In the genomic region with DNA sequence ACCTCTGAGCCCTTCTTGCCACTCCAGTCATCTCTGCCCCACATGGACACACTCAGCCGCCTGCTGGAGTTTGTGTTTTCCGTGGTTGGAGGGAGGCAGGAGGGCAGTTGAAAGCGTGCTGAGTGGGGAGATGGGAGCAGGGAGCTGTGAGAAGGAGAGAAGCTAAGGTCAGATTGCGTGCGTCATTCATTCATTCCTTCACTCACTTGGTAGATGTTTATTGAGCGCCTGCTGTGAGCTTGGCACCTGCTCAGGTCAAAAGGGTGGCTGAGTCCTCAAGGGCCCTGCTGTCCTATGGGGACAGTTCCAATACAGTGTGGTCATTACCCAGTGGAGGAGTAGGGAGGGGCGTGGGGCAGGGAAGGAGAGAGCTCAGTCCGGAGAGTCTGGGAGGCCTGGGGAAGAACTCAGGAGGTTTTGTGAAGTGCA, we compare ENCODE assay signal across 15 cellular contexts. TPM values are rescaled to one million over a fixed set of nuclear protein-coding genes. Genes with fewer than 3 reads are reported as not detected.
DNase-seq lines count a peak whose midpoint lies in the region; ATAC-seq and TF ChIP-seq lines count a peak whose summit lies in the region.
"Had no signal": no experiment of that assay in that cellular context is flagged by ENCODE, and none has a peak within 500 bp of the region (broad histone marks: within the 10 kb centered on the region; RNA-seq: fewer than 3 reads in every experiment).

No MANE protein-coding gene starts in this region.

- no peaks in the 10 kb centered on the region for H3K9me3 ChIP-seq in MG63
- H3K9me3 ChIP-seq in right lobe of liver, result no peaks in the 10 kb centered on the region
- H3K9me3 ChIP-seq in stomach, result no peaks in the 10 kb centered on the region
- H3K9me3 ChIP-seq: adrenal gland had no signal

- H3K27ac Mint-ChIP-seq in central memory CD8-positive, alpha-beta T cell (ENCODE audit: low read depth), result peak overlapping the region; percentile 40
- no peak overlapping the region for H3K27ac Mint-ChIP-seq in T-cell

- H3K36me3 ChIP-seq in MG63, result no peaks in the 10 kb centered on the region
- H3K36me3 ChIP-seq in right lobe of liver, result no peaks in the 10 kb centered on the region
- no peaks in the 10 kb centered on the region for H3K36me3 ChIP-seq in stomach
- H3K36me3 ChIP-seq: adrenal gland had no signal

- CTCF ChIA-PET in T-cell (lab: Charles Lee), result no interaction called here

- H3K4me3 ChIP-seq in MG63, result no peak overlapping the region
- peak overlapping the region in 1 of 3 donors; percentile 8 for H3K4me3 ChIP-seq in right lobe of liver
- H3K4me3 ChIP-seq in stomach, result no peak overlapping the region
- H3K4me3 ChIP-seq: adrenal gland, dorsolateral prefrontal cortex had no signal

- H3K27ac ChIP-seq in right lobe of liver, result peak overlapping the region; percentile 20 to 75 (median 73)
- H3K27ac ChIP-seq in stomach, result peak overlapping the region in 3 of 5 donors; percentile 15 to 56 (median 33)
- H3K27ac ChIP-seq: adrenal gland had no signal

- peaks cover 0 to 74% (median 33%) of the 10 kb centered on the region in 4 donors for H3K4me1 ChIP-seq in right lobe of liver
- peaks cover 21 to 54% (median 42%) of the 10 kb centered on the region in 4 donors for H3K4me1 ChIP-seq in stomach

- TF ChIP-seq POLR2A in right lobe of liver (IDR thresholded peaks at IDR 0.05) (no peak), stomach (IDR thresholded peaks at IDR 0.05) (no peak)

- POLR2A ChIA-PET in T-cell (lab: Charles Lee), result no interaction called here

- ATAC-seq in central memory CD8-positive, alpha-beta T cell (replicated peaks; ENCODE audit: extremely low read depth, poor library complexity, severe bottlenecking), result no peak
- ATAC-seq in right lobe of liver (peak; percentile 28 to 59 (median 54)), T-cell (replicated peaks in 1 of 4) (no peak)

- H3K4me3 Mint-ChIP-seq in central memory CD8-positive, alpha-beta T cell, result no peak overlapping the region
- no peak overlapping the region for H3K4me3 Mint-ChIP-seq in T-cell

- 24% methylated on average over 8 of the region's 8 CpGs for WGBS in right lobe of liver (ENCODE audit: insufficient coverage, low coverage, low lambda C conversion rate, missing lambda C conversion rate)
- 74 to 81% (median 80%) methylated on average over 8 of the region's 8 CpGs for WGBS in stomach, 5 donors

- TF ChIP-seq EP300 in stomach (IDR thresholded peaks at IDR 0.05), result no peak

- no peaks in the 10 kb centered on the region for H3K9me3 Mint-ChIP-seq in central memory CD8-positive, alpha-beta T cell
- no peaks in the 10 kb centered on the region for H3K9me3 Mint-ChIP-seq in T-cell

- peaks cover 16% of the 10 kb centered on the region for H3K4me1 Mint-ChIP-seq in central memory CD8-positive, alpha-beta T cell
- peaks cover 6 to 32% (median 25%) of the 10 kb centered on the region in 3 donors for H3K4me1 Mint-ChIP-seq in T-cell

- no peak for TF ChIP-seq CTCF in right lobe of liver (IDR thresholded peaks at IDR 0.05)
- TF ChIP-seq CTCF in stomach (IDR thresholded peaks at IDR 0.05), result no peak

- DNase-seq in MG63 (peak; percentile 58), right lobe of liver (peak in 2 of 3 donors; percentile 68 to 71), stomach (no peak), T-cell (no peak), NOMO-1 treated with DMSO at 0.1 percent for 48 hours (lab: John Stamatoyannopoulos, UW; ENCODE audit: unreplicated experiment) (no peak), hypothalamus (lab: John Stamatoyannopoulos, UW) (no peak)
- DNase-seq in central memory CD8-positive, alpha-beta T cell (ENCODE audit: low spot score in 2 of 2), result no peak
- DNase-seq: activated T-cell treated with anti-CD3 and anti-CD28 coated beads, Interleukin-2, amount 50 U/mL, for 1 hour; adrenal gland; dorsolateral prefrontal cortex; Kasumi-1; NCI-H1694 treated with DMSO at 0.1 percent for 48 hours; stimulated activated CD8-positive, alpha-beta memory T cell treated with anti-CD3 and anti-CD28 coated beads, Interleukin-4, amount 100 ng/mL, for 48 hours; T-helper 1 cell; trophoblast cell had no signal

- intact Hi-C loops in right lobe of liver (cut with DNase I), result no loop called here
- intact Hi-C loops in stomach (cut with DNase I; ENCODE audit: low total_unique reads), result no loop called here

- H3K27me3 ChIP-seq in MG63, result no peaks in the 10 kb centered on the region
- no peaks in the 10 kb centered on the region for H3K27me3 ChIP-seq in right lobe of liver
- no peaks in the 10 kb centered on the region for H3K27me3 ChIP-seq in stomach
- H3K27me3 ChIP-seq: adrenal gland, dorsolateral prefrontal cortex had no signal

- no peaks in the 10 kb centered on the region for H3K27me3 Mint-ChIP-seq in central memory CD8-positive, alpha-beta T cell
- no peaks in the 10 kb centered on the region for H3K27me3 Mint-ChIP-seq in T-cell

- H3K36me3 Mint-ChIP-seq in central memory CD8-positive, alpha-beta T cell (ENCODE audit: insufficient read depth), result peaks cover 24% of the 10 kb centered on the region
- H3K36me3 Mint-ChIP-seq in T-cell, result peaks cover 45% of the 10 kb centered on the region

RNA-seq across cellular contexts. Expression of gene LIMD1, which starts 23.5 kb away (rescaled TPM):
- total RNA-seq in MG63 (2014; rRNA removed; shearing (Covaris generic); ENCODE audit: low replicate concordance), result 6.5 and 9.3 TPM in 2 replicates
- total RNA-seq in right lobe of liver, result 10 to 100 TPM; 23.4 to 47.7 (median 31.0) TPM
- 10 to 100 TPM; 10.1 to 91.1 (median 25.3) TPM for total RNA-seq in stomach
- 1 to 10 TPM; 2.3 to 3.7 (median 3.4) TPM for polyA plus RNA-seq in stomach
- 10 to 100 TPM; 21.1 to 40.2 (median 31.3) TPM for total RNA-seq in T-cell

Comparison
In these comparisons a context has a peak if more than half of its experiments do, and no peak if none do; other contexts are left out.
1. DNase-seq: peak in MG63 (single experiment) and right lobe of liver (2 of 3); none in central memory CD8-positive, alpha-beta T cell (0 of 2), stomach (single experiment), T-cell (0 of 34), NOMO-1 treated with DMSO at 0.1 percent for 48 hours (single experiment) and hypothalamus (0 of 51).
2. ATAC-seq: peak in right lobe of liver (4 of 4); none in central memory CD8-positive, alpha-beta T cell (single experiment) and T-cell (0 of 4).